ENCODE assay signal across 8 cellular contexts in the genomic region with DNA sequence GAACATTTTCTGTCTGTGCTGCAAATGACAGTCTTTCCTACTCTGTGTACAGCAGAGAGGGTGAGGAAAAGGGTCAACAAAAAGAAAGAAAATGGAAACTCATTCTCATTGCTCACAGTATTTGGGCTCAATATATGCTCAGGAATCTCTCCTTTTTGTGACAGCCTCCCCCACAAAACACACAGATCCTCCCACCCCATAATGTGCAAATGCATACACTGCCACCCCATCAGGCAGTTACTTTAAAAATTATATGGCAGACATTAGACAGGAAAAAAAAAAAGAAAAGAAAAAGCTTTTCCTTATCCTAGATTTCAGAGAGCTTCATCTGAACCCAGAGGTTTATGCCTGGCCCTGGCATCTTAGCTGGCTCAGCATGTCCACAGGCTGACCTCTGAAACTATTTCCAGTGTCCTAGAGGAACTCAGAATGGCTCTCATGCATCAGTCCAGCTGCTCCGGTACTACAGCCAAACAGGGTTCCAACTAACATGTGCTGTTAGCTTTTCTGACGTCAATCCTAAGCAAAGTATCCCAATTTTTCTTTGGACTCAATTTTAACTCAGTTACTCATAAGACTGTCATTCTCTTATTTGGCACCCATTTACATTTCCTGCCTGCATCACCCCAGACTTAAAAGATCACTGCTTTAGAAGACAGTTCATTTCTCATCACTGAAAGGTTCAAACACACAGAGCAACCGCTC.
DNase-seq lines count a peak whose midpoint lies in the region; ATAC-seq, FAIRE-seq and TF ChIP-seq lines count a peak whose summit lies in the region.

No MANE protein-coding gene starts in this region.

- H3K27ac ChIP-seq in left lung (peak overlapping the region; percentile 85 to 86), temporal lobe (ENCODE audit: low read depth, low read length) (peak overlapping the region; percentile 42)

- H3K4me3 ChIP-seq in left lung = no peak overlapping the region

- FAIRE-seq in frontal cortex (lab: Jason Lieb, UNC) = no peak

- H3K9me3 ChIP-seq in left lung = no peaks in the 10 kb centered on the region

- DNase-seq in M059J (ENCODE audit: low read depth) (peak; percentile 92), brain pericyte (ENCODE audit: low read depth, low spot score) (peak; percentile 88), left lung (peak in 1 of 2 donors; percentile 60), NCI-H524 (lab: John Stamatoyannopoulos, UW) (no peak), frontal cortex (ENCODE audit: low spot score in 2 of 2) (no peak), NCI-H187 treated with DMSO at 0.1 percent for 48 hours (lab: John Stamatoyannopoulos, UW) (no peak)

- ATAC-seq in left lung = peak; percentile 89
- ATAC-seq in HG03025 (IDR thresholded peaks at IDR 0.05; ENCODE audit: low FRiP score, unreplicated experiment) = no peak

- H3K36me3 ChIP-seq in left lung = no peaks in the 10 kb centered on the region

- intact Hi-C loops in left lung (cut with DNase I) = no loop called here

- no peak for TF ChIP-seq CTCF in left lung (IDR thresholded peaks at IDR 0.05)

- peaks cover 29 to 98% of the 10 kb centered on the region in 2 donors for H3K4me1 ChIP-seq in left lung

- no peaks in the 10 kb centered on the region for H3K27me3 ChIP-seq in left lung

Comparison
In these comparisons a context has a peak if more than half of its experiments do, and no peak if none do; other contexts are left out.
1. DNase-seq: peak in M059J (single experiment) and brain pericyte (single experiment); none in NCI-H524 (0 of 2), frontal cortex (0 of 2) and NCI-H187 treated with DMSO at 0.1 percent for 48 hours (single experiment).